18 cellular contexts compared by ENCODE assay signal in genomic region chr17:3747805-3748204, GRCh38. TPM values are rescaled to one million over a fixed set of nuclear protein-coding genes. Genes with fewer than 3 reads are reported as not detected.
"Had no signal": no experiment of that assay in that cellular context is flagged by ENCODE, and none has a peak within 500 bp of the region (broad histone marks: within the 10 kb centered on the region; RNA-seq: fewer than 3 reads in every experiment).

No MANE protein-coding gene starts in this region.

- H3K4me3 Mint-ChIP-seq: dendritic cell treated with granulocyte-macrophage colony-stimulating factor and Interleukin-4, amounts not matched to agents 40 ng/mL and 50 ng/mL, for 4 days; stimulated activated naive B cell treated with anti-CD40 and anti-IgM and Interleukin-4, amounts not matched to agents 10 μg/mL and 1 μg/mL and 100 μg/mL, for 72 hours; stimulated activated naive CD8-positive, alpha-beta T cell treated with anti-CD3 and anti-CD28 coated beads, Interleukin-15, amount 100 ng/mL, for 72 hours had no signal

- DNase-seq: effector memory CD8-positive, alpha-beta T cell; gastrocnemius medialis; heart right ventricle; hypothalamus; mammary epithelial cell; naive thymus-derived CD4-positive, alpha-beta T cell; posterior cingulate gyrus; sigmoid colon; stimulated activated CD4-positive, alpha-beta T cell treated with anti-CD3 and anti-CD28 coated beads, Interleukin-2, amount 100 ng/mL, for 24 hours; stimulated activated CD4-positive, alpha-beta T cell treated with anti-CD3 and anti-CD28 coated beads, Interleukin-4, amount 100 ng/mL, for 4 hours; stimulated activated naive B cell treated with anti-CD40 and anti-IgM and Interleukin-4, amounts not matched to agents 10 μg/mL and 1 μg/mL and 100 μg/mL, for 72 hours; stimulated activated naive CD8-positive, alpha-beta T cell treated with anti-CD3 and anti-CD28 coated beads, Interleukin-15, amount 100 ng/mL, for 72 hours; trophoblast cell had no signal

- H3K4me1 ChIP-seq: esophagus muscularis mucosa, gastrocnemius medialis, sigmoid colon had no signal

- H3K9me3 ChIP-seq: esophagus muscularis mucosa, gastrocnemius medialis, heart right ventricle, sigmoid colon had no signal

- H3K36me3 ChIP-seq: esophagus muscularis mucosa, gastrocnemius medialis, heart right ventricle, sigmoid colon had no signal

- H3K27me3 Mint-ChIP-seq: dendritic cell treated with granulocyte-macrophage colony-stimulating factor and Interleukin-4, amounts not matched to agents 40 ng/mL and 50 ng/mL, for 4 days; effector memory CD8-positive, alpha-beta T cell; naive thymus-derived CD4-positive, alpha-beta T cell; stimulated activated naive CD8-positive, alpha-beta T cell treated with anti-CD3 and anti-CD28 coated beads, Interleukin-15, amount 100 ng/mL, for 72 hours had no signal

- H3K4me3 ChIP-seq: esophagus muscularis mucosa, gastrocnemius medialis, heart right ventricle, sigmoid colon, skin epidermis had no signal

- ATAC-seq: effector memory CD8-positive, alpha-beta T cell; gastrocnemius medialis; heart right ventricle; left lobe of liver; naive thymus-derived CD4-positive, alpha-beta T cell; stimulated activated naive B cell treated with anti-CD40 and anti-IgM and Interleukin-4, amounts not matched to agents 10 μg/mL and 1 μg/mL and 100 μg/mL, for 72 hours; stimulated activated naive CD8-positive, alpha-beta T cell treated with anti-CD3 and anti-CD28 coated beads, Interleukin-15, amount 100 ng/mL, for 72 hours had no signal

- H3K27ac Mint-ChIP-seq: dendritic cell treated with granulocyte-macrophage colony-stimulating factor and Interleukin-4, amounts not matched to agents 40 ng/mL and 50 ng/mL, for 4 days; stimulated activated naive B cell treated with anti-CD40 and anti-IgM and Interleukin-4, amounts not matched to agents 10 μg/mL and 1 μg/mL and 100 μg/mL, for 72 hours had no signal

- H3K27me3 ChIP-seq: gastrocnemius medialis, sigmoid colon had no signal

- H3K27ac ChIP-seq: epithelial cell of prostate, esophagus muscularis mucosa, gastrocnemius medialis, heart right ventricle, sigmoid colon, skin epidermis had no signal

- H3K9me3 Mint-ChIP-seq: dendritic cell treated with granulocyte-macrophage colony-stimulating factor and Interleukin-4, amounts not matched to agents 40 ng/mL and 50 ng/mL, for 4 days; effector memory CD8-positive, alpha-beta T cell; naive thymus-derived CD4-positive, alpha-beta T cell; stimulated activated naive B cell treated with anti-CD40 and anti-IgM and Interleukin-4, amounts not matched to agents 10 μg/mL and 1 μg/mL and 100 μg/mL, for 72 hours; stimulated activated naive CD8-positive, alpha-beta T cell treated with anti-CD3 and anti-CD28 coated beads, Interleukin-15, amount 100 ng/mL, for 72 hours had no signal

- H3K36me3 Mint-ChIP-seq: stimulated activated naive B cell treated with anti-CD40 and anti-IgM and Interleukin-4, amounts not matched to agents 10 μg/mL and 1 μg/mL and 100 μg/mL, for 72 hours had no signal

RNA-seq across cellular contexts. Expression of gene P2RX5, which starts 51.9 kb away (rescaled TPM):
- total RNA-seq: left lobe of liver had no signal
